ENCODE assay signal across 1 cellular context in genomic region chr11:44628730-44629361, GRCh38.
TF ChIP-seq lines count a peak whose summit lies in the region.

No MANE protein-coding gene starts in this region.

TF ChIP-seq in GM12878, 131 proteins besides CTCF, POLR2A, EP300 and RAD21 (continued from another document):
- TF ChIP-seq ZNF592 (IDR thresholded peaks at IDR 0.05) (no peak), RFX5 (IDR thresholded peaks at IDR 0.05; ENCODE audit: low read depth, low read length) (no peak), ELK1 (IDR thresholded peaks at IDR 0.05; ENCODE audit: low read depth, low read length) (no peak), MLLT1 (IDR thresholded peaks at IDR 0.05) (no peak), BCL11A (IDR thresholded peaks at IDR 0.05; ENCODE audit: low read depth, low read length) (no peak), JUND (IDR thresholded peaks at IDR 0.05; ENCODE audit: low read depth, low read length) (no peak), SMARCA5 (IDR thresholded peaks at IDR 0.05) (peak; percentile 65; the same call in 1 of the 2 replicates), IKZF1 (conservative IDR thresholded peaks at IDR 0.05) (0 out of 2 replicates have a peak, but pooled peaks have one; percentile 7), MEF2B (IDR thresholded peaks at IDR 0.05; ENCODE audit: partially characterized antibody, poor library complexity, severe bottlenecking) (no peak), MTA3 (IDR thresholded peaks at IDR 0.05; ENCODE audit: borderline replicate concordance, low read length) (no peak), ZNF622 (IDR thresholded peaks at IDR 0.05) (no peak), PAX5 (IDR thresholded peaks at IDR 0.05; ENCODE audit: borderline replicate concordance, low read depth, low read length) (no peak), SRF (IDR thresholded peaks at IDR 0.05; ENCODE audit: low read depth in 2 of 2, low read length in 2 of 2) (no peak), NBN (IDR thresholded peaks at IDR 0.05) (no peak)
